Comparison of ENCODE assay signal across 8 cellular contexts in the genomic region with DNA sequence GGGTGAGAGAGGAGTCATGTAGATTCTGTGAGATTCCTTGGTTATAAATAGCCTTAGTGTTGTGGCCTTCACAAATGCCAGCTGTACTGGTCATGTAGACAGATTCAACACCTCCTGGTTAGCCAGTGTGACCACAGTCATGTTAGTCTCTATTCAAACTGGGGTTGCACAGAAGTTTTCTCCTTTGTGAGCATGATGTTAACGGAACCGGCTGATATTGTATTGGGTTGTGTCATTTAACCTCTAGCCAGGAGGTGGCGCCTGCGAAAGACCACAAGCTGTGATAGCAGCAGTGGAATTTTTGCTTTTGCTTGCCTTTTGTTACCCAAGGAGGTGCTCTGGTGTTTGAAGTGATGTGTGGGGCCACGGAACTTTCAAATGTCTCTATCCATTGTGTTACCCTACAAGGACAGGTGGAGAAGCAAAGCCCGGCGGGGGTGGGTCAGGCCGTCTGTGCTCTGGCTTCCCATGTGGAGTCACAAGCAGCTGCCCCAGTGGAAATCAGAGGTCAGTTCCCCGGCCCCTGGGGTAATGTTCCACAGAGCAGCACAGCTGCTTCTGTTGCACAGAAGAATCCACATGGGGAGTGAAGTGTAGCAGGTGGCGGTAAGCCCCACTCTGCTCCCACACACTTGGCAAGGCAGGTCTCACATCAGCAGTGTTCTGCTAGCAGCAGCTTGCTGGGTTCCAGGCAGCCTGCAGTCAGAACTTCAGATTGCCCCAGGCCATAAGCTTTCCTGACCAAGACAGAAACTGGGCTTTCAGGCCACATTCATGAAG.
DNase-seq lines count a peak whose midpoint lies in the region; ATAC-seq and TF ChIP-seq lines count a peak whose summit lies in the region.

No MANE protein-coding gene starts in this region.

- no peak overlapping the region for H3K4me3 ChIP-seq in upper lobe of left lung

- WGBS in upper lobe of left lung, 2 donors: 45 to 54% methylated on average over 9 to 10 of the region's 10 CpGs

- peak; percentile 20 to 60 (median 46) for TF ChIP-seq CTCF in upper lobe of left lung (IDR thresholded peaks at IDR 0.05)

- DNase-seq in activated CD4-positive, alpha-beta T cell treated with anti-CD3 and anti-CD28 coated beads for 48 hours: peak; percentile 45
- no peak for DNase-seq in activated CD4-positive, alpha-beta T cell treated with anti-CD3 and anti-CD28 coated beads for 1 hour
- DNase-seq in OCI-M1 (lab: John Stamatoyannopoulos, UW): peak; percentile 58
- peak; percentile 65 for DNase-seq in ecto neural progenitor cell (ENCODE audit: low spot score)
- DNase-seq in medulla oblongata (ENCODE audit: extremely low spot score): peak; percentile 66
- DNase-seq in upper lobe of left lung: peak; percentile 44 to 56
- DNase-seq in epidermal melanocyte (ENCODE audit: insufficient read length, low spot score): no peak

- TF ChIP-seq POLR2A in upper lobe of left lung (IDR thresholded peaks at IDR 0.05): no peak

- H3K4me1 ChIP-seq in upper lobe of left lung: peaks cover 0 to 6% (median 0%) of the 10 kb centered on the region in 4 donors

- TF ChIP-seq EP300 in upper lobe of left lung (IDR thresholded peaks at IDR 0.05): no peak

- ATAC-seq in upper lobe of left lung (ENCODE audit: low FRiP score in 2 of 2): peak; percentile 34 to 78
- ATAC-seq in GM19455 (IDR thresholded peaks at IDR 0.05; ENCODE audit: unreplicated experiment): no peak

- H3K27ac ChIP-seq in upper lobe of left lung: no peak overlapping the region

- no peaks in the 10 kb centered on the region for H3K9me3 ChIP-seq in upper lobe of left lung

- H3K27me3 ChIP-seq in upper lobe of left lung: no peaks in the 10 kb centered on the region

- no peaks in the 10 kb centered on the region for H3K36me3 ChIP-seq in upper lobe of left lung

Comparison
In these comparisons a context has a peak if more than half of its experiments do, and no peak if none do; other contexts are left out.
1. DNase-seq: peak in activated CD4-positive, alpha-beta T cell treated with anti-CD3 and anti-CD28 coated beads for 48 hours (single experiment), OCI-M1 (single experiment), ecto neural progenitor cell (single experiment), medulla oblongata (single experiment) and upper lobe of left lung (2 of 2); none in activated CD4-positive, alpha-beta T cell treated with anti-CD3 and anti-CD28 coated beads for 1 hour (single experiment) and epidermal melanocyte (single experiment).